ENCODE assay signal across 23 cellular contexts in genomic region chr20:62742550-62742949, GRCh38. TPM values are rescaled to one million over a fixed set of nuclear protein-coding genes. Genes with fewer than 3 reads are reported as not detected.
"Had no signal": no experiment of that assay in that cellular context is flagged by ENCODE, and none has a peak within 500 bp of the region (broad histone marks: within the 10 kb centered on the region; RNA-seq: fewer than 3 reads in every experiment).

No MANE protein-coding gene starts in this region.

- H3K4me1 ChIP-seq: ascending aorta had no signal

- DNase-seq: activated CD4-positive, alpha-beta T cell treated with anti-CD3 and anti-CD28 coated beads, Interleukin-2, amount 10 ng/mL, durations not matched to agents 7 days and 5 days; activated CD4-positive, CD25-positive, alpha-beta regulatory T cell treated with anti-CD3 and anti-CD28 coated beads, Interleukin-2, amount 50 U/mL, for 72 hours; activated CD8-positive, alpha-beta memory T cell treated with anti-CD3 and anti-CD28 coated beads, Interleukin-2, amount 10 ng/mL, durations not matched to agents 7 days and 5 days; activated CD8-positive, alpha-beta T cell treated with anti-CD3 and anti-CD28 coated beads for 36 hours; activated naive CD4-positive, alpha-beta T cell treated with anti-CD3 and anti-CD28 coated beads for 36 hours; activated T-cell treated with anti-CD3 and anti-CD28 coated beads for 4 hours; brain microvascular endothelial cell; central memory CD4-positive, alpha-beta T cell; effector memory CD4-positive, alpha-beta T cell; foreskin keratinocyte; naive thymus-derived CD4-positive, alpha-beta T cell; sigmoid colon; stimulated activated CD4-positive, alpha-beta T cell treated with anti-CD3 and anti-CD28 coated beads, Interleukin-4, amount 100 ng/mL, for 1 hour; stimulated activated naive CD4-positive, alpha-beta T cell; testis had no signal

- FAIRE-seq: colon, keratinocyte, TTC549 had no signal

- H3K9me3 ChIP-seq: ascending aorta, sigmoid colon, testis had no signal

- H3K4me2 ChIP-seq: smooth muscle cell had no signal

- H3K27ac ChIP-seq: ascending aorta, brain microvascular endothelial cell, foreskin keratinocyte, sigmoid colon, testis, WERI-Rb-1 had no signal

- ATAC-seq: activated CD8-positive, alpha-beta memory T cell treated with anti-CD3 and anti-CD28 coated beads, Interleukin-2, amount 10 ng/mL, durations not matched to agents 7 days and 5 days; activated CD8-positive, alpha-beta T cell treated with anti-CD3 and anti-CD28 coated beads for 36 hours; foreskin keratinocyte; naive thymus-derived CD4-positive, alpha-beta T cell had no signal

- H3K4me3 ChIP-seq: ascending aorta, sigmoid colon, smooth muscle cell, testis had no signal

- H3K36me3 ChIP-seq: ascending aorta, brain microvascular endothelial cell, sigmoid colon, WERI-Rb-1 had no signal

- H3K27me3 ChIP-seq: ascending aorta, brain microvascular endothelial cell, foreskin keratinocyte, sigmoid colon, testis had no signal

RNA-seq across cellular contexts. Expression of gene NTSR1, which starts 33.9 kb away (rescaled TPM):
- total RNA-seq: activated CD8-positive, alpha-beta memory T cell treated with anti-CD3 and anti-CD28 coated beads, Interleukin-2, amount 10 ng/mL, durations not matched to agents 7 days and 5 days; activated CD8-positive, alpha-beta T cell treated with anti-CD3 and anti-CD28 coated beads for 36 hours; activated naive CD4-positive, alpha-beta T cell treated with anti-CD3 and anti-CD28 coated beads for 36 hours; ascending aorta; neural crest cell; renal cortical epithelial cell had no signal
- polyA plus RNA-seq: naive thymus-derived CD4-positive, alpha-beta T cell; smooth muscle cell had no signal
